In genomic region chr6:73608761-73609160, GRCh38 we compare ENCODE assay signal across 16 cellular contexts. TPM values are rescaled to one million over a fixed set of nuclear protein-coding genes. Genes with fewer than 3 reads are reported as not detected.
DNase-seq lines count a peak whose midpoint lies in the region; ATAC-seq and TF ChIP-seq lines count a peak whose summit lies in the region.
"Had no signal": no experiment of that assay in that cellular context is flagged by ENCODE, and none has a peak within 500 bp of the region (broad histone marks: within the 10 kb centered on the region; RNA-seq: fewer than 3 reads in every experiment).

No MANE protein-coding gene starts in this region.

- POLR2A ChIA-PET in Caco-2 (lab: Charles Lee): no interaction called here
- POLR2A ChIA-PET in Panc1 (lab: Charles Lee): no interaction called here

- DNase-seq in Caco-2 (no peak), Panc1 (ENCODE audit: low read depth, low spot score) (no peak), left lobe of liver (ENCODE audit: low spot score) (no peak), neural crest cell (ENCODE audit: low read depth, low spot score) (no peak), HAP-1 (ENCODE audit: low spot score in 2 of 2) (no peak), middle frontal gyrus (ENCODE audit: extremely low spot score, low spot score) (no peak), cerebellum (ENCODE audit: low spot score) (no peak)
- DNase-seq: ACHN; CD4-positive, alpha-beta T cell; DMS153; DND-41; GDM1 had no signal

- no peaks in the 10 kb centered on the region for H3K36me3 ChIP-seq in Caco-2 (ENCODE audit: control insufficient read depth, insufficient read depth, low read length)
- no peaks in the 10 kb centered on the region for H3K36me3 ChIP-seq in Panc1 (ENCODE audit: control insufficient read depth, insufficient read depth, low read length)
- peaks cover 14% of the 10 kb centered on the region for H3K36me3 ChIP-seq in HAP-1 (replicated peaks)

- H3K27me3 ChIP-seq in Caco-2 (replicated peaks; ENCODE audit: control insufficient read depth, insufficient read depth, low read length) (no peaks in the 10 kb centered on the region), Panc1 (ENCODE audit: control insufficient read depth, insufficient read depth, low read length) (no peaks in the 10 kb centered on the region), HAP-1 (ENCODE audit: low read depth) (no peaks in the 10 kb centered on the region)
- H3K27me3 ChIP-seq: BLaER1 treated with 17β-estradiol and CSF1 and Interleukin-3, amounts not matched to agents 10 nM and 100 nM had no signal

- in situ Hi-C loops in Panc1 (cut with HindIII; ENCODE audit: low pct_unique_long_range_greater_than_20kb, low sequenced_read_pairs): loop anchor here (25.0 kb wide), 1 partner anchor 121 kb away; no protein-coding TSS in a partner anchor
- in situ Hi-C loops in HAP-1 (cut with MboI; ENCODE audit: low sequenced_read_pairs): loop anchor here (25.0 kb wide), 1 partner anchor 321 kb away; no protein-coding TSS in a partner anchor

- H3K4me1 ChIP-seq in Caco-2 (no peaks in the 10 kb centered on the region), Panc1 (ENCODE audit: control insufficient read depth, insufficient read depth, low read length) (peaks cover 19% of the 10 kb centered on the region), HAP-1 (no peaks in the 10 kb centered on the region)

- H3K4me3 Mint-ChIP-seq in Caco-2 (ENCODE audit: unreplicated experiment) (no peak overlapping the region), neural crest cell (no peak overlapping the region)
- H3K4me3 Mint-ChIP-seq: CD4-positive, alpha-beta T cell; IgD-negative memory B cell had no signal

- H3K9me3 ChIP-seq in Caco-2: no peaks in the 10 kb centered on the region
- H3K9me3 ChIP-seq in Panc1 (ENCODE audit: control insufficient read depth, insufficient read depth, low read depth, low read length): no peaks in the 10 kb centered on the region
- no peaks in the 10 kb centered on the region for H3K9me3 ChIP-seq in HAP-1
- H3K9me3 ChIP-seq: BLaER1 treated with 17β-estradiol and CSF1 and Interleukin-3, amounts not matched to agents 10 nM and 100 nM had no signal

- peak overlapping the region; percentile 72 for H3K27ac ChIP-seq in Panc1 (ENCODE audit: low read length)
- H3K27ac ChIP-seq: BLaER1 treated with 17β-estradiol and CSF1 and Interleukin-3, amounts not matched to agents 10 nM and 100 nM had no signal

- CTCF ChIA-PET in Caco-2 (lab: Charles Lee) (no interaction called here), Panc1 (lab: Charles Lee) (no interaction called here)

- no peaks in the 10 kb centered on the region for H3K36me3 Mint-ChIP-seq in Caco-2 (ENCODE audit: insufficient read depth, unreplicated experiment)
- peaks cover 3% of the 10 kb centered on the region for H3K36me3 Mint-ChIP-seq in neural crest cell (ENCODE audit: low read depth)

- H3K9me3 Mint-ChIP-seq in Caco-2 (ENCODE audit: unreplicated experiment) (no peaks in the 10 kb centered on the region), neural crest cell (no peaks in the 10 kb centered on the region)
- H3K9me3 Mint-ChIP-seq: CD4-positive, alpha-beta T cell; IgD-negative memory B cell had no signal

- intact Hi-C loops in Caco-2 (cut with micrococcal nuclease; ENCODE audit: unreplicated experiment): no loop called here
- intact Hi-C loops in Panc1 (cut with micrococcal nuclease; ENCODE audit: unreplicated experiment): no loop called here

- no peak overlapping the region for H3K4me3 ChIP-seq in Caco-2 (ENCODE audit: low read depth, low read length)
- H3K4me3 ChIP-seq in Panc1 (ENCODE audit: low read depth in 2 of 2, low read length in 2 of 2): no peak overlapping the region
- H3K4me3 ChIP-seq in HAP-1: no peak overlapping the region
- H3K4me3 ChIP-seq: BLaER1 treated with 17β-estradiol and CSF1 and Interleukin-3, amounts not matched to agents 10 nM and 100 nM had no signal

- no TSS peak for BruUV-seq in Caco-2 (replicated peaks; lab: Mats Ljungman, UMichigan)
- BruUV-seq in Panc1 (replicated peaks; lab: Mats Ljungman, UMichigan): no TSS peak

- ATAC-seq in Panc1: no peak
- peak; percentile 68 for ATAC-seq in left lobe of liver
- no peak for ATAC-seq in HG02973 (IDR thresholded peaks at IDR 0.05; ENCODE audit: unreplicated experiment)
- ATAC-seq: HCT116 had no signal

- H3K4me1 Mint-ChIP-seq in Caco-2 (ENCODE audit: low read depth, unreplicated experiment) (no peaks in the 10 kb centered on the region), neural crest cell (no peaks in the 10 kb centered on the region)

- H3K27ac Mint-ChIP-seq in Caco-2 (ENCODE audit: unreplicated experiment) (peak overlapping the region; percentile 15), neural crest cell (ENCODE audit: unreplicated experiment) (peak overlapping the region; percentile 35)
- H3K27ac Mint-ChIP-seq: CD4-positive, alpha-beta T cell; IgD-negative memory B cell had no signal

- H3K27me3 Mint-ChIP-seq in Caco-2 (ENCODE audit: insufficient read depth, unreplicated experiment) (no peaks in the 10 kb centered on the region), neural crest cell (ENCODE audit: low read depth) (no peaks in the 10 kb centered on the region)
- H3K27me3 Mint-ChIP-seq: CD4-positive, alpha-beta T cell; IgD-negative memory B cell had no signal

- TF ChIP-seq CTCF in Caco-2 (IDR thresholded peaks at IDR 0.05; ENCODE audit: insufficient read depth in 1 of 2, low read depth in 1 of 2, low read length in 1 of 2, severe bottlenecking in 1 of 2, unreplicated experiment in 1 of 2) (no peak), Panc1 (IDR thresholded peaks at IDR 0.05) (no peak), neural crest cell (conservative IDR thresholded peaks at IDR 0.05) (no peak)

RNA-seq across cellular contexts. Expression of gene SLC17A5, which starts 45.0 kb away (rescaled TPM):
- total RNA-seq in Caco-2 (2022) (13.0 TPM in 2 replicates), Panc1 (2021; ENCODE audit: unreplicated experiment) (20.6 TPM), left lobe of liver (10.0 TPM), neural crest cell (10.7 and 10.8 TPM in 2 replicates), cerebellum (19.1 TPM)
- 11.1 TPM for polyA plus RNA-seq in Panc1 (2012; ENCODE audit: insufficient read length)
